Comparison of ENCODE assay signal across 13 cellular contexts in the genomic region with DNA sequence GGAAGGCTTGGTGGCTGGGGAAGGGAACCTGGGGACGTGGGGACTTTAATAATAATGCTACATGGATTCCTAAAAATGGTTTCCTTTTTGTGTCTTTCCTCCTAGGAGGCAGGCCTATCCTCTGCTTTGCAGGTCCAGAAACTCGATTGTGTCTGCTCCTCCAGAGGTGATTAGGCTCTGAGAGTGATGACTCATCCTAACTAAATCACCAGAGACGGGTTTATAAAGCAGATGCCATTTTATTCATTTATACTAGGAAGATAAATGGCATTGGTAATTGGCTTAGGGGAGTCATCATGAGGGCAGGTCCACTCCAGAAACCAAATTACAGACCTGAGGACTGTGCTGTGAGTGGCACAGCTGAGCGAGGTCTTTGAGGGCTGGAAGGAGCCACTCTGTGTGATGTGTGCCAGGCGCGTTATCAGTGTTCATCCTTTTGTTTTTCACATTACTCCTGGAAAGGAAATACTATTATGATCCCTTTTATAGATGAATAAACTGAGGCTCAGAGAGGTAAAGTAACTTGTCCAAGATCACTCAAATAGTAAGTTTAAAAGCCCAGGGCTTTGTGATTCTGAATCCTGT. TPM values are rescaled to one million over a fixed set of nuclear protein-coding genes. Genes with fewer than 3 reads are reported as not detected.
DNase-seq lines count a peak whose midpoint lies in the region; ATAC-seq and TF ChIP-seq lines count a peak whose summit lies in the region.
"Had no signal": no experiment of that assay in that cellular context is flagged by ENCODE, and none has a peak within 500 bp of the region (broad histone marks: within the 10 kb centered on the region; RNA-seq: fewer than 3 reads in every experiment).

No MANE protein-coding gene starts in this region.

- H3K27me3 ChIP-seq in mammary epithelial cell (ENCODE audit: insufficient read depth, low read length) (no peaks in the 10 kb centered on the region), neutrophil (no peaks in the 10 kb centered on the region), HAP-1 (ENCODE audit: low read depth) (no peaks in the 10 kb centered on the region)
- H3K27me3 ChIP-seq: sigmoid colon had no signal

- no peaks in the 10 kb centered on the region for H3K79me2 ChIP-seq in mammary epithelial cell (ENCODE audit: insufficient read depth, low read length)

- in situ Hi-C loops in mammary epithelial cell (cut with MboI; ENCODE audit: low sequenced_read_pairs in 2 of 2) (no loop called here), HAP-1 (cut with MboI; ENCODE audit: low sequenced_read_pairs) (no loop called here)

- dilution Hi-C loops in mammary epithelial cell (cut with HindIII; ENCODE audit: low sequenced_read_pairs): no loop called here

- H3K4me1 ChIP-seq in mammary epithelial cell (ENCODE audit: insufficient read depth, low read length) (no peaks in the 10 kb centered on the region), neutrophil (ENCODE audit: control insufficient read depth in 1 of 2, insufficient read depth in 1 of 2, low read depth in 1 of 2, low read length in 1 of 2) (peaks cover 28 to 32% of the 10 kb centered on the region in 2 experiments), HAP-1 (no peaks in the 10 kb centered on the region)
- H3K4me1 ChIP-seq: sigmoid colon had no signal

- no peaks in the 10 kb centered on the region for H4K20me1 ChIP-seq in mammary epithelial cell (ENCODE audit: insufficient read depth, low read length)

- H3K27ac ChIP-seq in mammary epithelial cell (ENCODE audit: insufficient read depth, low read depth, low read length) (no peak overlapping the region), neutrophil (peak overlapping the region; percentile 27)
- H3K27ac ChIP-seq: HL-60, sigmoid colon had no signal

- peak overlapping the region; percentile 63 for H3K27ac Mint-ChIP-seq in activated CD4-positive, alpha-beta T cell treated with anti-CD3 and anti-CD28 coated beads, Interleukin-2, amount 10 ng/mL, durations not matched to agents 24 days and 14 days

- no peaks in the 10 kb centered on the region for H3K27me3 Mint-ChIP-seq in activated CD4-positive, alpha-beta T cell treated with anti-CD3 and anti-CD28 coated beads, Interleukin-2, amount 10 ng/mL, durations not matched to agents 24 days and 14 days

- no peaks in the 10 kb centered on the region for H3K9me3 Mint-ChIP-seq in activated CD4-positive, alpha-beta T cell treated with anti-CD3 and anti-CD28 coated beads, Interleukin-2, amount 10 ng/mL, durations not matched to agents 24 days and 14 days

- TF ChIP-seq CTCF in mammary epithelial cell (conservative IDR thresholded peaks at IDR 0.05 in 1 of 2, IDR thresholded peaks at IDR 0.05 in 1 of 2; ENCODE audit: extremely low read depth in 1 of 2, insufficient read depth in 1 of 2, low read depth in 1 of 2, low read length in 2 of 2) (no peak), neutrophil (IDR thresholded peaks at IDR 0.05) (no peak)

- no peaks in the 10 kb centered on the region for H3K9me3 ChIP-seq in mammary epithelial cell (replicated peaks; ENCODE audit: insufficient read depth, low read length)
- H3K9me3 ChIP-seq in neutrophil: no peaks in the 10 kb centered on the region
- H3K9me3 ChIP-seq in HAP-1: no peaks in the 10 kb centered on the region
- H3K9me3 ChIP-seq: sigmoid colon had no signal

- no peak overlapping the region for H3K4me3 Mint-ChIP-seq in activated CD4-positive, alpha-beta T cell treated with anti-CD3 and anti-CD28 coated beads, Interleukin-2, amount 10 ng/mL, durations not matched to agents 24 days and 14 days

- H3K36me3 Mint-ChIP-seq in activated CD4-positive, alpha-beta T cell treated with anti-CD3 and anti-CD28 coated beads, Interleukin-2, amount 10 ng/mL, durations not matched to agents 24 days and 14 days (ENCODE audit: low read depth): peaks cover 30% of the 10 kb centered on the region

- no peak for DNase-seq in activated CD4-positive, alpha-beta T cell treated with anti-CD3 and anti-CD28 coated beads, Interleukin-2, amount 10 ng/mL, durations not matched to agents 24 days and 14 days
- no peak for DNase-seq in activated CD4-positive, alpha-beta T cell treated with anti-CD3 and anti-CD28 coated beads, Interleukin-2, amount 50 U/mL, for 4 hours
- DNase-seq in NCI-H524 (lab: John Stamatoyannopoulos, UW) (peak; percentile 25 to 85), mammary epithelial cell (peak; percentile 22), HAP-1 (ENCODE audit: low spot score in 2 of 2) (no peak), NCI-H187 treated with DMSO at 0.1 percent for 48 hours (lab: John Stamatoyannopoulos, UW) (no peak)
- DNase-seq: activated gamma-delta T cell, NCI-H1417 treated with DMSO at 0.1 percent for 48 hours, RPMI8226, sigmoid colon had no signal

- WGBS in mammary epithelial cell (ENCODE audit: low coverage, missing lambda C conversion rate): 66% methylated on average over 6 of the region's 6 CpGs

- intact Hi-C loops in activated CD4-positive, alpha-beta T cell treated with anti-CD3 and anti-CD28 coated beads, Interleukin-2, amount 10 ng/mL, durations not matched to agents 24 days and 14 days (cut with micrococcal nuclease): no loop called here
- intact Hi-C loops in mammary epithelial cell (cut with micrococcal nuclease): no loop called here

- H3K9ac ChIP-seq in mammary epithelial cell (ENCODE audit: insufficient read depth, low read length): no peak overlapping the region

- no peak for ATAC-seq in HG02840 (IDR thresholded peaks at IDR 0.05; ENCODE audit: low FRiP score, unreplicated experiment)

- H2AFZ ChIP-seq in mammary epithelial cell (ENCODE audit: low read depth, low read length): no peak overlapping the region

- no peak overlapping the region for H3K4me3 ChIP-seq in mammary epithelial cell (replicated peaks in 1 of 3; ENCODE audit: insufficient read depth in 1 of 3, low read depth in 2 of 3, low read length in 3 of 3)
- H3K4me3 ChIP-seq in neutrophil (ENCODE audit: low read depth in 1 of 2, low read length in 1 of 2): no peak overlapping the region
- no peak overlapping the region for H3K4me3 ChIP-seq in HAP-1
- H3K4me3 ChIP-seq: sigmoid colon had no signal

- H3K36me3 ChIP-seq in mammary epithelial cell (ENCODE audit: insufficient read depth, low read length) (no peaks in the 10 kb centered on the region), neutrophil (peaks cover 64% of the 10 kb centered on the region), HAP-1 (replicated peaks) (peaks cover 22% of the 10 kb centered on the region)

- CTCF ChIA-PET in mammary epithelial cell (lab: Charles Lee; ENCODE audit: low non-redundant PET): no interaction called here

- H3K4me2 ChIP-seq in mammary epithelial cell (ENCODE audit: insufficient read depth, low read depth, low read length): no peak overlapping the region

- peaks cover 17% of the 10 kb centered on the region for H3K4me1 Mint-ChIP-seq in activated CD4-positive, alpha-beta T cell treated with anti-CD3 and anti-CD28 coated beads, Interleukin-2, amount 10 ng/mL, durations not matched to agents 24 days and 14 days

- BruUV-seq in mammary epithelial cell (replicated peaks; lab: Mats Ljungman, UMichigan): no TSS peak

RNA-seq across cellular contexts. Expression of a gene that starts 7.1 kb away (rescaled TPM):
- total RNA-seq in activated CD4-positive, alpha-beta T cell treated with anti-CD3 and anti-CD28 coated beads, Interleukin-2, amount 10 ng/mL, durations not matched to agents 24 days and 14 days: 23.3 and 25.0 TPM in 2 replicates
- total RNA-seq in mammary epithelial cell: 10 to 100 TPM; 13.5 to 15.5 TPM
- polyA plus RNA-seq in mammary epithelial cell: 10.5 TPM
- polyA minus RNA-seq in mammary epithelial cell: 18.0 TPM

RNA-seq across cellular contexts. Expression of a gene that starts 9.7 kb away (rescaled TPM):
- 0.54 and 0.58 TPM in 2 replicates for total RNA-seq in activated CD4-positive, alpha-beta T cell treated with anti-CD3 and anti-CD28 coated beads, Interleukin-2, amount 10 ng/mL, durations not matched to agents 24 days and 14 days
- not detected for total RNA-seq in mammary epithelial cell
- not detected for polyA plus RNA-seq in mammary epithelial cell
- 3.6 TPM for polyA minus RNA-seq in mammary epithelial cell

RNA-seq across cellular contexts. Expression of a gene that starts 26.7 kb away (rescaled TPM):
- 0.07 TPM in 1 of 2 replicates, not detected in the other for total RNA-seq in activated CD4-positive, alpha-beta T cell treated with anti-CD3 and anti-CD28 coated beads, Interleukin-2, amount 10 ng/mL, durations not matched to agents 24 days and 14 days
- 1 to 10 TPM in 1 of 2 donors, under 1 TPM in 1; 0.33 to 1.4 TPM for total RNA-seq in mammary epithelial cell
- polyA plus RNA-seq in mammary epithelial cell: 0.19 TPM
- polyA minus RNA-seq in mammary epithelial cell: 2.7 TPM

RNA-seq across cellular contexts. Expression of a gene that starts 30.6 kb away (rescaled TPM):
- total RNA-seq in activated CD4-positive, alpha-beta T cell treated with anti-CD3 and anti-CD28 coated beads, Interleukin-2, amount 10 ng/mL, durations not matched to agents 24 days and 14 days: 36.4 and 36.5 TPM in 2 replicates
- 10 to 100 TPM; 19.5 to 33.7 TPM for total RNA-seq in mammary epithelial cell
- 12.3 TPM for polyA plus RNA-seq in mammary epithelial cell
- 52.2 TPM for polyA minus RNA-seq in mammary epithelial cell

RNA-seq across cellular contexts. Expression of a gene that starts 54.2 kb away (rescaled TPM):
- 34.9 and 41.4 TPM in 2 replicates for total RNA-seq in activated CD4-positive, alpha-beta T cell treated with anti-CD3 and anti-CD28 coated beads, Interleukin-2, amount 10 ng/mL, durations not matched to agents 24 days and 14 days
- total RNA-seq in mammary epithelial cell: 10 to 100 TPM; 23.7 to 26.8 TPM
- polyA plus RNA-seq in mammary epithelial cell: 16.1 TPM
- 21.8 TPM for polyA minus RNA-seq in mammary epithelial cell

Comparison
In these comparisons a context has a peak if more than half of its experiments do, and no peak if none do; other contexts are left out.
1. DNase-seq: peak in NCI-H524 (2 of 2) and mammary epithelial cell (single experiment); none in activated CD4-positive, alpha-beta T cell treated with anti-CD3 and anti-CD28 coated beads, Interleukin-2, amount 10 ng/mL, durations not matched to agents 24 days and 14 days (single experiment), activated CD4-positive, alpha-beta T cell treated with anti-CD3 and anti-CD28 coated beads, Interleukin-2, amount 50 U/mL, for 4 hours (0 of 2), HAP-1 (0 of 2) and NCI-H187 treated with DMSO at 0.1 percent for 48 hours (single experiment).